Comparison of ENCODE assay signal across 14 cellular contexts in the genomic region with DNA sequence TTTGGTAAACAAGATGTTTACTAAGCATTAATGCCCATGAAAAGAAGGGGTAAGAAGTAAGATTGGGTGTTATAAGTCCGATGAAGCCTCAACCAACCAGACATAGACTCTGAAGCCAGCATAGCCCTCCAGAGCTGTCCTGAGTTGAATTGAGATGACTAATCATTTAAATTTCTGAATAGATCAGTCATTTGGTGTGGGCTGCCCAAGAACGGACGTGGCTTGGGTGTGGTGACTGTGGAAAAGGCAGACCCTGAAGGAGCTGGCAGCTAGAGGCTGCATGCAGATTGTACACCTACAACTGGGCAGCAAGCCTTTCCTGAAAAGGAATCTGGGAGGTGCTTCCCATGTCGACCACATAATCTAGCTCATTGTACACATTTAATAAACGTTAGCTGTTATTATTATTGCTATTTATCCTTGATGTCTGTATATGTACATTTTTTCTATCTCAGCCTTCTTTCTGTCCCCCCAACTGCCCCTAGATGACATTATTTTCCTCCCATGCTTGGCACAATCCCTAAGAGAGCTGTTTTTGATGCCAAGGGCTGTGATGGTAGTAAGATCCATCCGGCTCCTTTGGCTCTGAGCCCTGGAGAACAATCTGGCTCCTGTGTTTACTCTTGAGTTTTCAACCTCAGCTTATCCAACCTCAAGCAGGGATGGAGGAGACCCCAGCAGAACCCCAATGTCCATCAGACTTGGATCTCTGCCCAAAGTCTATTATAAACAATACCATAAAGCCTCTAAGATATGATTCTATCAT. TPM values are rescaled to one million over a fixed set of nuclear protein-coding genes. Genes with fewer than 3 reads are reported as not detected.
DNase-seq lines count a peak whose midpoint lies in the region; ATAC-seq, FAIRE-seq and TF ChIP-seq lines count a peak whose summit lies in the region.
"Had no signal": no experiment of that assay in that cellular context is flagged by ENCODE, and none has a peak within 500 bp of the region (broad histone marks: within the 10 kb centered on the region; RNA-seq: fewer than 3 reads in every experiment).

No MANE protein-coding gene starts in this region.

- TF ChIP-seq CTCF in A549 (IDR thresholded peaks at IDR 0.05) (no peak), SK-N-SH (IDR thresholded peaks at IDR 0.05) (no peak), fibroblast of the aortic adventitia (IDR thresholded peaks at IDR 0.05; ENCODE audit: insufficient read depth, low read length) (no peak), BE2C (IDR thresholded peaks at IDR 0.05; ENCODE audit: low read depth, low read length) (no peak)

- H3F3A ChIP-seq in SK-N-SH (replicated peaks; ENCODE audit: insufficient read depth), result peaks cover 14% of the 10 kb centered on the region

- no peak overlapping the region for H3K4me3 ChIP-seq in A549
- no peak overlapping the region for H3K4me3 ChIP-seq in SK-N-SH (ENCODE audit: low read depth in 2 of 2, low read length in 1 of 2)
- no peak overlapping the region for H3K4me3 ChIP-seq in fibroblast of the aortic adventitia (ENCODE audit: low read depth, low read length)
- H3K4me3 ChIP-seq in BE2C (ENCODE audit: low read depth, low read length), result no peak overlapping the region
- H3K4me3 ChIP-seq: gastrocnemius medialis, pancreas had no signal

- H3K4me1 ChIP-seq in A549 (peaks cover 13% of the 10 kb centered on the region), SK-N-SH (ENCODE audit: control insufficient read depth in 1 of 2, insufficient read depth in 2 of 2, low read depth in 1 of 2, low read length in 1 of 2) (peaks cover 0 to 6% of the 10 kb centered on the region in 2 experiments; a peak in 1 of 4 replicates), BE2C (no peaks in the 10 kb centered on the region)
- H3K4me1 ChIP-seq: gastrocnemius medialis, pancreas had no signal

- H3K4me2 ChIP-seq in A549, result peak overlapping the region; percentile 13; the same call in 1 of the 3 replicates
- H3K4me2 ChIP-seq in SK-N-SH, result peak overlapping the region; percentile 31; the same call in 1 of the 2 replicates

- H3K9me3 ChIP-seq in A549 (peaks cover 9% of the 10 kb centered on the region; the same call in 2 of the 3 replicates), SK-N-SH (no peaks in the 10 kb centered on the region), BE2C (no peaks in the 10 kb centered on the region)
- H3K9me3 ChIP-seq: gastrocnemius medialis, pancreas had no signal

- H3K27ac ChIP-seq in A549 (peak overlapping the region in 1 of 2 experiments; percentile 48; a peak in 4 of 6 replicates), SK-N-SH (ENCODE audit: low read depth in 2 of 2, low read length in 1 of 2) (peak overlapping the region in 1 of 2 experiments; percentile 59; a peak in 2 of 4 replicates)
- H3K27ac ChIP-seq: gastrocnemius medialis, pancreas had no signal

- no peak for FAIRE-seq in A549 (lab: Jason Lieb, UNC)
- FAIRE-seq: pancreas had no signal

- 41% methylated on average over 6 of the region's 6 CpGs for WGBS in A549 (ENCODE audit: missing lambda C conversion rate)
- WGBS in SK-N-SH (ENCODE audit: low lambda C conversion rate), result 38% methylated on average over 6 of the region's 6 CpGs

- H3K27me3 ChIP-seq in SK-N-SH (ENCODE audit: insufficient read depth) (no peaks in the 10 kb centered on the region), BE2C (no peaks in the 10 kb centered on the region)
- H3K27me3 ChIP-seq: gastrocnemius medialis, pancreas had no signal

- H4K20me1 ChIP-seq in SK-N-SH (ENCODE audit: insufficient read depth), result no peaks in the 10 kb centered on the region

- no peaks in the 10 kb centered on the region for H3K9me2 ChIP-seq in SK-N-SH

- H3K79me2 ChIP-seq in SK-N-SH (ENCODE audit: insufficient read depth), result no peaks in the 10 kb centered on the region

- DNase-seq in A549 (ENCODE audit: low read depth in 1 of 2, low spot score in 1 of 2), result no peak
- DNase-seq in HPDE6-E6E7 (ENCODE audit: extremely low spot score), result peak; percentile 42
- DNase-seq in SK-N-SH, result no peak
- DNase-seq in fibroblast of the aortic adventitia (ENCODE audit: low read depth), result peak; percentile 80
- no peak for DNase-seq in BE2C
- DNase-seq in activated CD4-positive, alpha-beta T cell treated with anti-CD3 and anti-CD28 coated beads for 48 hours, result no peak
- DNase-seq in left lobe of liver (ENCODE audit: low spot score), result no peak
- DNase-seq in NK-92 treated with Interleukin-12 subunit alpha and Interleukin-12 subunit beta, amount 100 ng/mL, for 24 hours (lab: John Stamatoyannopoulos, UW), result no peak
- DNase-seq: activated naive CD8-positive, alpha-beta T cell treated with anti-CD3 and anti-CD28 coated beads, Interleukin-2, amount 10 ng/mL, durations not matched to agents 7 days and 5 days; gastrocnemius medialis; islet precursor cell; KG1; NCI-H1694 treated with DMSO at 0.1 percent for 48 hours; pancreas had no signal

- no peak overlapping the region for H3K9ac ChIP-seq in SK-N-SH

- CTCF ChIA-PET in A549 (lab: Yijun Ruan, JAX), result interaction anchor here (0.6 to 2.0 kb wide), 6 partner anchors 9 to 478 kb away, joined by 3 to 5 read pairs (median 4); no protein-coding TSS in a partner anchor
- CTCF ChIA-PET in SK-N-SH (lab: Yijun Ruan, JAX), result no interaction called here

- TF ChIP-seq EP300 in A549 (IDR thresholded peaks at IDR 0.05) (no peak), SK-N-SH (IDR thresholded peaks at IDR 0.05; ENCODE audit: borderline replicate concordance in 1 of 2, low read depth in 1 of 2, low read length in 1 of 2) (no peak)

- ATAC-seq in A549, result peak in 1 of 2 experiments; percentile 85; a peak in 3 of 6 replicates
- ATAC-seq in left lobe of liver, result no peak
- ATAC-seq: gastrocnemius medialis, pancreas had no signal

- peak overlapping the region; percentile 76; the same call in 1 of the 2 replicates for H2AFZ ChIP-seq in SK-N-SH (ENCODE audit: low read depth)

- POLR2A ChIA-PET in A549 (lab: Yijun Ruan, JAX), result no interaction called here
- POLR2A ChIA-PET in SK-N-SH (lab: Yijun Ruan, JAX), result no interaction called here

- no peak for TF ChIP-seq POLR2A in A549 (IDR thresholded peaks at IDR 0.05; ENCODE audit: low read length)

- TF ChIP-seq RAD21 in A549 (conservative IDR thresholded peaks at IDR 0.05 in 1 of 2, IDR thresholded peaks at IDR 0.05 in 1 of 2) (no peak), SK-N-SH (IDR thresholded peaks at IDR 0.05; ENCODE audit: low read length) (no peak)

- H3K36me3 ChIP-seq in SK-N-SH (replicated peaks in 1 of 2; ENCODE audit: control insufficient read depth in 1 of 2, insufficient read depth in 2 of 2, low read length in 1 of 2) (no peaks in the 10 kb centered on the region), BE2C (no peaks in the 10 kb centered on the region)
- H3K36me3 ChIP-seq: gastrocnemius medialis, pancreas had no signal

TF ChIP-seq in A549, 52 proteins besides CTCF, POLR2A, EP300 and RAD21:
- TF ChIP-seq MAFK (IDR thresholded peaks at IDR 0.05; ENCODE audit: partially characterized antibody), result peak; percentile 54
- no peak for TF ChIP-seq EHF (CRISPR knock-in tag; IDR thresholded peaks at IDR 0.05)
- TF ChIP-seq MAZ (IDR thresholded peaks at IDR 0.05; ENCODE audit: borderline replicate concordance, low read depth, low read length), result no peak

TF ChIP-seq in SK-N-SH, 30 proteins besides CTCF, POLR2A, EP300 and RAD21:
- TF ChIP-seq JUND (IDR thresholded peaks at IDR 0.05) (0 out of 2 replicates have a peak, but pooled peaks have one; percentile 5), FOSL2 (IDR thresholded peaks at IDR 0.05; ENCODE audit: borderline replicate concordance, low read depth) (no peak)
- TF ChIP-seq, protein P1, sequence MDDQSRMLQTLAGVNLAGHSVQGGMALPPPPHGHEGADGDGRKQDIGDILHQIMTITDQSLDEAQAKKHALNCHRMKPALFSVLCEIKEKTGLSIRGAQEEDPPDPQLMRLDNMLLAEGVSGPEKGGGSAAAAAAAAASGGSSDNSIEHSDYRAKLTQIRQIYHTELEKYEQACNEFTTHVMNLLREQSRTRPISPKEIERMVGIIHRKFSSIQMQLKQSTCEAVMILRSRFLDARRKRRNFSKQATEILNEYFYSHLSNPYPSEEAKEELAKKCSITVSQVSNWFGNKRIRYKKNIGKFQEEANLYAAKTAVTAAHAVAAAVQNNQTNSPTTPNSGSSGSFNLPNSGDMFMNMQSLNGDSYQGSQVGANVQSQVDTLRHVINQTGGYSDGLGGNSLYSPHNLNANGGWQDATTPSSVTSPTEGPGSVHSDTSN (IDR thresholded peaks at IDR 0.05), result 0 out of 2 replicates have a peak, but pooled peaks have one; percentile 8

RNA-seq across cellular contexts. Expression of a gene that starts 57.6 kb away (rescaled TPM):
- polyA plus RNA-seq in A549 (2011; rRNA removed), result 90.0 and 141 TPM in 2 replicates
- 34.0 and 43.4 TPM in 2 replicates for polyA plus RNA-seq in A549 (2012; cell fraction: cytosol; rRNA removed)
- 147 and 253 TPM in 2 replicates for polyA plus RNA-seq in A549 (2012; cell fraction: nucleus; rRNA removed)
- 75.7 to 80.9 TPM (median 80.8 TPM) in 3 replicates for polyA plus RNA-seq in A549 (2017; fragmentation: RNase III; extraction: RNeasy Plus Mini Kit Qiagen cat#74134 plus additional on column Dnase treatment)
- polyA minus RNA-seq in A549 (2011; rRNA and poly(A)+ RNA removed), result 334 and 370 TPM in 2 replicates
- 6.0 and 7.7 TPM in 2 replicates for polyA plus RNA-seq in SK-N-SH (2012; rRNA removed)
- 3.7 TPM in 2 replicates for polyA plus RNA-seq in SK-N-SH (2012; cell fraction: cytosol; rRNA removed)
- 27.9 and 48.5 TPM in 2 replicates for polyA plus RNA-seq in SK-N-SH (2012; cell fraction: nucleus; rRNA removed)
- total RNA-seq in fibroblast of the aortic adventitia (ENCODE audit: low replicate concordance), result 39.2 and 46.7 TPM in 2 replicates
- polyA plus RNA-seq in BE2C (2012; ENCODE audit: insufficient read depth, insufficient read length, low read depth), result 0.25 TPM
- total RNA-seq in left lobe of liver, result 4.3 TPM

Comparison
In these comparisons a context has a peak if more than half of its experiments do, and no peak if none do; other contexts are left out.
1. DNase-seq: peak in HPDE6-E6E7 (single experiment) and fibroblast of the aortic adventitia (single experiment); none in A549 (0 of 2), SK-N-SH (single experiment), BE2C (single experiment), activated CD4-positive, alpha-beta T cell treated with anti-CD3 and anti-CD28 coated beads for 48 hours (single experiment), left lobe of liver (single experiment) and NK-92 treated with Interleukin-12 subunit alpha and Interleukin-12 subunit beta, amount 100 ng/mL, for 24 hours (single experiment).